18 cellular contexts compared by ENCODE assay signal in genomic region chr3:101816215-101817149, GRCh38. TPM values are rescaled to one million over a fixed set of nuclear protein-coding genes. Genes with fewer than 3 reads are reported as not detected.
DNase-seq lines count a peak whose midpoint lies in the region; ATAC-seq and TF ChIP-seq lines count a peak whose summit lies in the region.
"Had no signal": no experiment of that assay in that cellular context is flagged by ENCODE, and none has a peak within 500 bp of the region (broad histone marks: within the 10 kb centered on the region; RNA-seq: fewer than 3 reads in every experiment).

No MANE protein-coding gene starts in this region.

- H3K9me2 ChIP-seq in PC-3 (replicated peaks; ENCODE audit: low read length): no peaks in the 10 kb centered on the region

- ATAC-seq in PC-3 (peak; percentile 66), HG03571 (IDR thresholded peaks at IDR 0.05; ENCODE audit: unreplicated experiment) (no peak)
- no peak for ATAC-seq in naive thymus-derived CD8-positive, alpha-beta T cell
- ATAC-seq: activated T-cell treated with anti-CD3 and anti-CD28 coated beads, Interleukin-2, amount 50 U/mL, for 4 hours; stimulated activated naive CD8-positive, alpha-beta T cell treated with anti-CD3 and anti-CD28 coated beads, Interleukin-15, Interleukin-2, amounts not matched to agents 100 U/mL and 50 U/mL, for 24 hours had no signal

- no peaks in the 10 kb centered on the region for H4K20me1 ChIP-seq in PC-3 (ENCODE audit: low read length)

- CTCF ChIA-PET in PC-3 (lab: Charles Lee): no interaction called here

- H3K4me1 Mint-ChIP-seq in naive thymus-derived CD8-positive, alpha-beta T cell: peaks cover 9 to 53% (median 34%) of the 10 kb centered on the region in 4 donors

- H3K27ac Mint-ChIP-seq in naive thymus-derived CD8-positive, alpha-beta T cell: peak overlapping the region in 7 of 10 donors; percentile 9 to 81 (median 54)
- H3K27ac Mint-ChIP-seq: T-helper 2 cell treated with Interferon-gamma antibody and Interleukin-4, amounts not matched to agents 5 μg/mL and 100 μg/mL, for 36 hours had no signal

- no peak for TF ChIP-seq CTCF in PC-3 (conservative IDR thresholded peaks at IDR 0.05; ENCODE audit: low read depth, low read length)
- TF ChIP-seq CTCF in epithelial cell of esophagus (IDR thresholded peaks at IDR 0.05; ENCODE audit: insufficient read depth, low read depth, low read length, missing control alignments): no peak

- BruUV-seq in PC-3 (replicated peaks; lab: Mats Ljungman, UMichigan): no TSS peak

- no peaks in the 10 kb centered on the region for H3K27me3 Mint-ChIP-seq in naive thymus-derived CD8-positive, alpha-beta T cell

- no peak overlapping the region for H3K4me2 ChIP-seq in PC-3 (ENCODE audit: low read length)

- DNase-seq in EH (ENCODE audit: low read depth) (peak; percentile 74), PC-3 (peak; percentile 76), epithelial cell of esophagus (ENCODE audit: low read depth) (peak; percentile 87), COLO668 (lab: John Stamatoyannopoulos, UW; ENCODE audit: unreplicated experiment) (no peak), midbrain (lab: John Stamatoyannopoulos, UW) (no peak), GM19238 (ENCODE audit: insufficient read length, low spot score) (no peak)
- DNase-seq in naive thymus-derived CD8-positive, alpha-beta T cell: no peak
- DNase-seq: activated CD4-positive, alpha-beta T cell treated with anti-CD3 and anti-CD28 coated beads, Interleukin-2, amount 50 U/mL, for 1 hour; activated T-cell treated with anti-CD3 and anti-CD28 coated beads, Interleukin-2, amount 50 U/mL, for 4 hours; amniotic stem cell; DMS 273 treated with DMSO at 0.1 percent for 48 hours; mesendoderm; NCI-H748 treated with DMSO at 0.1 percent for 48 hours; occipital lobe; stimulated activated naive CD8-positive, alpha-beta T cell treated with anti-CD3 and anti-CD28 coated beads, Interleukin-15, Interleukin-2, amounts not matched to agents 100 U/mL and 50 U/mL, for 24 hours had no signal

- H3K27ac ChIP-seq in PC-3 (ENCODE audit: low read length): peak overlapping the region; percentile 69

- H3K79me2 ChIP-seq in PC-3 (ENCODE audit: low read length): no peaks in the 10 kb centered on the region

- peaks cover 19% of the 10 kb centered on the region for H3K4me1 ChIP-seq in PC-3 (ENCODE audit: insufficient read depth, low read length)

- no peaks in the 10 kb centered on the region for H3K9me3 ChIP-seq in PC-3 (ENCODE audit: low read length)

- H3K36me3 Mint-ChIP-seq in naive thymus-derived CD8-positive, alpha-beta T cell: peaks cover 0 to 46% (median 22%) of the 10 kb centered on the region in 3 donors

- POLR2A ChIA-PET in PC-3 (lab: Charles Lee; ENCODE audit: unreplicated experiment): no interaction called here
- POLR2A ChIA-PET in naive thymus-derived CD8-positive, alpha-beta T cell (lab: Charles Lee): interaction anchor here (2.4 kb wide), 1 partner anchor 33 kb away, joined by 9 read pairs; the partner anchor contains the start of gene NFKBIZ

- H3F3A ChIP-seq in PC-3 (ENCODE audit: low read length, unreplicated experiment): no peaks in the 10 kb centered on the region

- H3K4me3 Mint-ChIP-seq in naive thymus-derived CD8-positive, alpha-beta T cell: no peak overlapping the region
- H3K4me3 Mint-ChIP-seq: activated T-cell treated with anti-CD3 and anti-CD28 coated beads, Interleukin-2, amount 50 U/mL, for 4 hours; T-helper 2 cell treated with Interferon-gamma antibody and Interleukin-4, amounts not matched to agents 5 μg/mL and 100 μg/mL, for 36 hours had no signal

- no peaks in the 10 kb centered on the region; the same call in 1 of the 2 replicates for H3K36me3 ChIP-seq in PC-3 (ENCODE audit: low read depth, low read length)

- H3K27me3 ChIP-seq in PC-3 (ENCODE audit: low read length): no peaks in the 10 kb centered on the region

- H3K4me3 ChIP-seq in PC-3 (ENCODE audit: low read length) (no peak overlapping the region), epithelial cell of esophagus (ENCODE audit: low read length) (no peak overlapping the region)
- H3K4me3 ChIP-seq: skin epidermis had no signal

- no peaks in the 10 kb centered on the region for H3K9me3 Mint-ChIP-seq in naive thymus-derived CD8-positive, alpha-beta T cell
- H3K9me3 Mint-ChIP-seq: activated T-cell treated with anti-CD3 and anti-CD28 coated beads, Interleukin-2, amount 50 U/mL, for 4 hours; T-helper 2 cell treated with Interferon-gamma antibody and Interleukin-4, amounts not matched to agents 5 μg/mL and 100 μg/mL, for 36 hours had no signal

- intact Hi-C loops in PC-3 (cut with micrococcal nuclease): loop anchor here (10.0 kb wide), 1 partner anchor 318 kb away; no protein-coding TSS in a partner anchor

- no peak overlapping the region for H2AFZ ChIP-seq in PC-3 (ENCODE audit: low read length)

- peak overlapping the region; percentile 20; the same call in 1 of the 2 replicates for H3K9ac ChIP-seq in PC-3 (ENCODE audit: low read length)

RNA-seq across cellular contexts. Expression of gene NFKBIZ, which starts 32.8 kb away (rescaled TPM):
- total RNA-seq in PC-3 (2014; rRNA removed): 63.0 and 70.2 TPM in 2 replicates
- total RNA-seq in naive thymus-derived CD8-positive, alpha-beta T cell: 100 to 1,000 TPM; 148 to 151 TPM
- polyA plus RNA-seq in naive thymus-derived CD8-positive, alpha-beta T cell: 10 to 100 TPM in 2 of 3 donors, 1 to 10 TPM in 1; 9.3 to 23.6 (median 20.2) TPM

RNA-seq across cellular contexts. Expression of gene NXPE3, which starts 37.5 kb away (rescaled TPM):
- 11.6 and 12.6 TPM in 2 replicates for total RNA-seq in PC-3 (2014; rRNA removed)
- total RNA-seq in naive thymus-derived CD8-positive, alpha-beta T cell: 10 to 100 TPM; 38.3 to 40.0 TPM
- polyA plus RNA-seq in naive thymus-derived CD8-positive, alpha-beta T cell: 10 to 100 TPM; 32.5 to 61.0 (median 50.2) TPM

Comparison
In these comparisons a context has a peak if more than half of its experiments do, and no peak if none do; other contexts are left out.
1. DNase-seq: peak in EH (single experiment), PC-3 (single experiment) and epithelial cell of esophagus (single experiment); none in naive thymus-derived CD8-positive, alpha-beta T cell (0 of 10), COLO668 (single experiment), midbrain (single experiment) and GM19238 (single experiment).